ENCODE assay signal across 1 cellular context in the genomic region with DNA sequence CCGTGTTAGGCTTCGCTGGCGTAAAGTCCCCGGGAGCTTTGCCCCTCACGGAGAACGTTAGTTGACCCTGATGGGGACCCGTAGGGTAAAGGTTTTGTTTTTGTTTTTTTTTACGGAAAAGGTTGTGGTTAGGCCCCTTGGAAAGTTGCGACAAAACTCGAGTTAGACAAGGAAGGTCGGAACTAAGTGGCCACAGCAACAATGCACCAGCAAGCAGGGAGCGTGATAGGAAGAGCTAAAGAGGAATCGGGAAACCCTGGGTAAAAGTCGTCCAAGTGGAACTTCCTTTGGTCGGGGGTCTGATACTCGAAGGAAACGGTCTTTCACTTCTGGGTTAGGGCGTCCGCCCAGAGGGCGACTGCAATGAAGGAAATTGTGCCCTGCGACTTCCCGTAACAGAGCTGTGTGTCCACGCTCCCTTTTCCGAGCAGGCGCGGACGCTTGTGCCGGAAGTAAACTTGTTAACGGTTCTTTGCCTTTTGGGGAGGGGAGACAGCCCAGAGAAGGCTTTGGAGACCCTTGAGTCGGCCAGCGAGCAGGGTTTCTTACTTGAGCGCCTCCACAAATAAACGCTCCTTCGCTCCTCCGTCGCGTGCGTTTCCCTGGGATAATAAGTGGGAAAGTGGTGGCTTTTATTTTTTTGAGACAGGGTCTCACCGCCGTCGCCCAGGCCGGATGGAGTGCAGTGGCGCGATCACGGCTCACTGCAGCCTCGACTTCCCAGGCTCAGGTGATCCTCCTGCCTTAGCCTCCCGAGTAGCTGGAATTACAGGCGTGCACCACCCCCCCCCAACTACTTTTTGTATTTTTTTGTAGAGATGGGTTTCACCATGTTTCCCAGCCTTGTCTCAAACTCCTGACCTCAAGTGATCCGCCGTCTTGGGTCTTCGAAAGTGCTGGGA.
TF ChIP-seq lines count a peak whose summit lies in the region.

No MANE protein-coding gene starts in this region.

TF ChIP-seq in GM12878, 131 proteins besides CTCF, POLR2A, EP300 and RAD21 (continued from another document and continues in another):
- TF ChIP-seq, protein P1, sequence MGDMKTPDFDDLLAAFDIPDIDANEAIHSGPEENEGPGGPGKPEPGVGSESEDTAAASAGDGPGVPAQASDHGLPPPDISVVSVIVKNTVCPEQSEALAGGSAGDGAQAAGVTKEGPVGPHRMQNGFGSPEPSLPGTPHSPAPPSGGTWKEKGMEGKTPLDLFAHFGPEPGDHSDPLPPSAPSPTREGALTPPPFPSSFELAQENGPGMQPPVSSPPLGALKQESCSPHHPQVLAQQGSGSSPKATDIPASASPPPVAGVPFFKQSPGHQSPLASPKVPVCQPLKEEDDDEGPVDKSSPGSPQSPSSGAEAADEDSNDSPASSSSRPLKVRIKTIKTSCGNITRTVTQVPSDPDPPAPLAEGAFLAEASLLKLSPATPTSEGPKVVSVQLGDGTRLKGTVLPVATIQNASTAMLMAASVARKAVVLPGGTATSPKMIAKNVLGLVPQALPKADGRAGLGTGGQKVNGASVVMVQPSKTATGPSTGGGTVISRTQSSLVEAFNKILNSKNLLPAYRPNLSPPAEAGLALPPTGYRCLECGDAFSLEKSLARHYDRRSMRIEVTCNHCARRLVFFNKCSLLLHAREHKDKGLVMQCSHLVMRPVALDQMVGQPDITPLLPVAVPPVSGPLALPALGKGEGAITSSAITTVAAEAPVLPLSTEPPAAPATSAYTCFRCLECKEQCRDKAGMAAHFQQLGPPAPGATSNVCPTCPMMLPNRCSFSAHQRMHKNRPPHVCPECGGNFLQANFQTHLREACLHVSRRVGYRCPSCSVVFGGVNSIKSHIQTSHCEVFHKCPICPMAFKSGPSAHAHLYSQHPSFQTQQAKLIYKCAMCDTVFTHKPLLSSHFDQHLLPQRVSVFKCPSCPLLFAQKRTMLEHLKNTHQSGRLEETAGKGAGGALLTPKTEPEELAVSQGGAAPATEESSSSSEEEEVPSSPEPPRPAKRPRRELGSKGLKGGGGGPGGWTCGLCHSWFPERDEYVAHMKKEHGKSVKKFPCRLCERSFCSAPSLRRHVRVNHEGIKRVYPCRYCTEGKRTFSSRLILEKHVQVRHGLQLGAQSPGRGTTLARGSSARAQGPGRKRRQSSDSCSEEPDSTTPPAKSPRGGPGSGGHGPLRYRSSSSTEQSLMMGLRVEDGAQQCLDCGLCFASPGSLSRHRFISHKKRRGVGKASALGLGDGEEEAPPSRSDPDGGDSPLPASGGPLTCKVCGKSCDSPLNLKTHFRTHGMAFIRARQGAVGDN (IDR thresholded peaks at IDR 0.05): peak; percentile 63
- TF ChIP-seq TCF7 (IDR thresholded peaks at IDR 0.05; ENCODE audit: borderline replicate concordance) (0 out of 2 replicates have a peak, but pooled peaks have one; percentile 47), NRF1 (conservative IDR thresholded peaks at IDR 0.05; ENCODE audit: low read depth, low read length) (peak; percentile 22; the same call in 1 of the 2 replicates), SP1 (IDR thresholded peaks at IDR 0.05; ENCODE audit: low read depth, low read length) (peak; percentile 9), KDM1A (IDR thresholded peaks at IDR 0.05; ENCODE audit: borderline replicate concordance) (no peak), SRF (IDR thresholded peaks at IDR 0.05; ENCODE audit: low read depth in 2 of 2, low read length in 2 of 2) (peak in 1 of 2 experiments; percentile 63; a peak in 1 of 4 replicates), ESRRA (IDR thresholded peaks at IDR 0.05; ENCODE audit: low read length) (no peak), SIN3A (IDR thresholded peaks at IDR 0.05; ENCODE audit: low read depth, low read length) (peak; percentile 81), NFIC (IDR thresholded peaks at IDR 0.05; ENCODE audit: low read depth, low read length) (peak; percentile 69; the same call in 1 of the 2 replicates), ZBED1 (IDR thresholded peaks at IDR 0.05; ENCODE audit: borderline replicate concordance) (peak; percentile 86), ZNF24 (IDR thresholded peaks at IDR 0.05) (0 out of 2 replicates have a peak, but pooled peaks have one; percentile 11), CHD1 (IDR thresholded peaks at IDR 0.05; ENCODE audit: low read depth, low read length) (0 out of 2 replicates have a peak, but pooled peaks have one; percentile 41), MXI1 (IDR thresholded peaks at IDR 0.05; ENCODE audit: low read depth, low read length) (peak; percentile 85; the same call in 1 of the 2 replicates), ZNF207 (IDR thresholded peaks at IDR 0.05; ENCODE audit: borderline replicate concordance) (peak; percentile 62), CREM (IDR thresholded peaks at IDR 0.05; ENCODE audit: low read depth) (peak; percentile 14), CBFB (IDR thresholded peaks at IDR 0.05; ENCODE audit: low read depth) (peak; percentile 90), RELA (IDR thresholded peaks at IDR 0.05; ENCODE audit: borderline replicate concordance, partially characterized antibody) (peak; percentile 76), RAD51 (IDR thresholded peaks at IDR 0.05) (0 out of 2 replicates have a peak, but pooled peaks have one; percentile 32), ZNF622 (IDR thresholded peaks at IDR 0.05) (no peak), RB1 (IDR thresholded peaks at IDR 0.05; ENCODE audit: borderline replicate concordance) (0 out of 2 replicates have a peak, but pooled peaks have one; percentile 46), ETV6 (conservative IDR thresholded peaks at IDR 0.05 in 1 of 2, IDR thresholded peaks at IDR 0.05 in 1 of 2; ENCODE audit: borderline replicate concordance in 1 of 2, low read depth in 1 of 2) (peak in 1 of 2 experiments; percentile 77; a peak in 2 of 4 replicates), MYC (IDR thresholded peaks at IDR 0.05; ENCODE audit: insufficient read depth, insufficient read length, insufficient replicate concordance, low read length, severe bottlenecking) (no peak), TCF12 (IDR thresholded peaks at IDR 0.05; ENCODE audit: low read depth, low read length) (peak; percentile 3; the same call in 1 of the 2 replicates), HCFC1 (IDR thresholded peaks at IDR 0.05; ENCODE audit: low read length) (peak; percentile 49), RUNX3 (IDR thresholded peaks at IDR 0.05; ENCODE audit: low read length) (peak; percentile 90), SMARCA5 (IDR thresholded peaks at IDR 0.05) (peak; percentile 90), CHD2 (IDR thresholded peaks at IDR 0.05; ENCODE audit: borderline replicate concordance, low read depth, low read length) (no peak), ASH2L (IDR thresholded peaks at IDR 0.05; ENCODE audit: borderline replicate concordance, low read depth) (peak; percentile 58; the same call in 1 of the 2 replicates), NBN (IDR thresholded peaks at IDR 0.05) (peak; percentile 96), POLR2AphosphoS2 (IDR thresholded peaks at IDR 0.05; ENCODE audit: low read depth, low read length) (peak; percentile 51; the same call in 1 of the 2 replicates), YY1 (IDR thresholded peaks at IDR 0.05; ENCODE audit: low read depth, low read length) (peak; percentile 57; the same call in 1 of the 2 replicates), TBL1XR1 (IDR thresholded peaks at IDR 0.05; ENCODE audit: low read depth, low read length) (peak; percentile 20; the same call in 1 of the 2 replicates)
- TF ChIP-seq, protein P2, sequence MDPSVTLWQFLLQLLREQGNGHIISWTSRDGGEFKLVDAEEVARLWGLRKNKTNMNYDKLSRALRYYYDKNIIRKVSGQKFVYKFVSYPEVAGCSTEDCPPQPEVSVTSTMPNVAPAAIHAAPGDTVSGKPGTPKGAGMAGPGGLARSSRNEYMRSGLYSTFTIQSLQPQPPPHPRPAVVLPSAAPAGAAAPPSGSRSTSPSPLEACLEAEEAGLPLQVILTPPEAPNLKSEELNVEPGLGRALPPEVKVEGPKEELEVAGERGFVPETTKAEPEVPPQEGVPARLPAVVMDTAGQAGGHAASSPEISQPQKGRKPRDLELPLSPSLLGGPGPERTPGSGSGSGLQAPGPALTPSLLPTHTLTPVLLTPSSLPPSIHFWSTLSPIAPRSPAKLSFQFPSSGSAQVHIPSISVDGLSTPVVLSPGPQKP (IDR thresholded peaks at IDR 0.05; ENCODE audit: low read depth, low read length): 0 out of 2 replicates have a peak, but pooled peaks have one; percentile 56
- TF ChIP-seq, protein P3, sequence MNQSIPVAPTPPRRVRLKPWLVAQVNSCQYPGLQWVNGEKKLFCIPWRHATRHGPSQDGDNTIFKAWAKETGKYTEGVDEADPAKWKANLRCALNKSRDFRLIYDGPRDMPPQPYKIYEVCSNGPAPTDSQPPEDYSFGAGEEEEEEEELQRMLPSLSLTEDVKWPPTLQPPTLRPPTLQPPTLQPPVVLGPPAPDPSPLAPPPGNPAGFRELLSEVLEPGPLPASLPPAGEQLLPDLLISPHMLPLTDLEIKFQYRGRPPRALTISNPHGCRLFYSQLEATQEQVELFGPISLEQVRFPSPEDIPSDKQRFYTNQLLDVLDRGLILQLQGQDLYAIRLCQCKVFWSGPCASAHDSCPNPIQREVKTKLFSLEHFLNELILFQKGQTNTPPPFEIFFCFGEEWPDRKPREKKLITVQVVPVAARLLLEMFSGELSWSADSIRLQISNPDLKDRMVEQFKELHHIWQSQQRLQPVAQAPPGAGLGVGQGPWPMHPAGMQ (IDR thresholded peaks at IDR 0.05; ENCODE audit: borderline replicate concordance): no peak
- TF ChIP-seq, protein P4, sequence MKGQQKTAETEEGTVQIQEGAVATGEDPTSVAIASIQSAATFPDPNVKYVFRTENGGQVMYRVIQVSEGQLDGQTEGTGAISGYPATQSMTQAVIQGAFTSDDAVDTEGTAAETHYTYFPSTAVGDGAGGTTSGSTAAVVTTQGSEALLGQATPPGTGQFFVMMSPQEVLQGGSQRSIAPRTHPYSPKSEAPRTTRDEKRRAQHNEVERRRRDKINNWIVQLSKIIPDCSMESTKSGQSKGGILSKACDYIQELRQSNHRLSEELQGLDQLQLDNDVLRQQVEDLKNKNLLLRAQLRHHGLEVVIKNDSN (IDR thresholded peaks at IDR 0.05; ENCODE audit: borderline replicate concordance, extremely low read length, insufficient read depth, low read depth, low read length): no peak
- TF ChIP-seq, protein P5, sequence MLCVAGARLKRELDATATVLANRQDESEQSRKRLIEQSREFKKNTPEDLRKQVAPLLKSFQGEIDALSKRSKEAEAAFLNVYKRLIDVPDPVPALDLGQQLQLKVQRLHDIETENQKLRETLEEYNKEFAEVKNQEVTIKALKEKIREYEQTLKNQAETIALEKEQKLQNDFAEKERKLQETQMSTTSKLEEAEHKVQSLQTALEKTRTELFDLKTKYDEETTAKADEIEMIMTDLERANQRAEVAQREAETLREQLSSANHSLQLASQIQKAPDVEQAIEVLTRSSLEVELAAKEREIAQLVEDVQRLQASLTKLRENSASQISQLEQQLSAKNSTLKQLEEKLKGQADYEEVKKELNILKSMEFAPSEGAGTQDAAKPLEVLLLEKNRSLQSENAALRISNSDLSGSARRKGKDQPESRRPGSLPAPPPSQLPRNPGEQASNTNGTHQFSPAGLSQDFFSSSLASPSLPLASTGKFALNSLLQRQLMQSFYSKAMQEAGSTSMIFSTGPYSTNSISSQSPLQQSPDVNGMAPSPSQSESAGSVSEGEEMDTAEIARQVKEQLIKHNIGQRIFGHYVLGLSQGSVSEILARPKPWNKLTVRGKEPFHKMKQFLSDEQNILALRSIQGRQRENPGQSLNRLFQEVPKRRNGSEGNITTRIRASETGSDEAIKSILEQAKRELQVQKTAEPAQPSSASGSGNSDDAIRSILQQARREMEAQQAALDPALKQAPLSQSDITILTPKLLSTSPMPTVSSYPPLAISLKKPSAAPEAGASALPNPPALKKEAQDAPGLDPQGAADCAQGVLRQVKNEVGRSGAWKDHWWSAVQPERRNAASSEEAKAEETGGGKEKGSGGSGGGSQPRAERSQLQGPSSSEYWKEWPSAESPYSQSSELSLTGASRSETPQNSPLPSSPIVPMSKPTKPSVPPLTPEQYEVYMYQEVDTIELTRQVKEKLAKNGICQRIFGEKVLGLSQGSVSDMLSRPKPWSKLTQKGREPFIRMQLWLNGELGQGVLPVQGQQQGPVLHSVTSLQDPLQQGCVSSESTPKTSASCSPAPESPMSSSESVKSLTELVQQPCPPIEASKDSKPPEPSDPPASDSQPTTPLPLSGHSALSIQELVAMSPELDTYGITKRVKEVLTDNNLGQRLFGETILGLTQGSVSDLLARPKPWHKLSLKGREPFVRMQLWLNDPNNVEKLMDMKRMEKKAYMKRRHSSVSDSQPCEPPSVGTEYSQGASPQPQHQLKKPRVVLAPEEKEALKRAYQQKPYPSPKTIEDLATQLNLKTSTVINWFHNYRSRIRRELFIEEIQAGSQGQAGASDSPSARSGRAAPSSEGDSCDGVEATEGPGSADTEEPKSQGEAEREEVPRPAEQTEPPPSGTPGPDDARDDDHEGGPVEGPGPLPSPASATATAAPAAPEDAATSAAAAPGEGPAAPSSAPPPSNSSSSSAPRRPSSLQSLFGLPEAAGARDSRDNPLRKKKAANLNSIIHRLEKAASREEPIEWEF (IDR thresholded peaks at IDR 0.05; ENCODE audit: insufficient replicate concordance, low read depth, low read length): no peak
- TF ChIP-seq, protein P6, sequence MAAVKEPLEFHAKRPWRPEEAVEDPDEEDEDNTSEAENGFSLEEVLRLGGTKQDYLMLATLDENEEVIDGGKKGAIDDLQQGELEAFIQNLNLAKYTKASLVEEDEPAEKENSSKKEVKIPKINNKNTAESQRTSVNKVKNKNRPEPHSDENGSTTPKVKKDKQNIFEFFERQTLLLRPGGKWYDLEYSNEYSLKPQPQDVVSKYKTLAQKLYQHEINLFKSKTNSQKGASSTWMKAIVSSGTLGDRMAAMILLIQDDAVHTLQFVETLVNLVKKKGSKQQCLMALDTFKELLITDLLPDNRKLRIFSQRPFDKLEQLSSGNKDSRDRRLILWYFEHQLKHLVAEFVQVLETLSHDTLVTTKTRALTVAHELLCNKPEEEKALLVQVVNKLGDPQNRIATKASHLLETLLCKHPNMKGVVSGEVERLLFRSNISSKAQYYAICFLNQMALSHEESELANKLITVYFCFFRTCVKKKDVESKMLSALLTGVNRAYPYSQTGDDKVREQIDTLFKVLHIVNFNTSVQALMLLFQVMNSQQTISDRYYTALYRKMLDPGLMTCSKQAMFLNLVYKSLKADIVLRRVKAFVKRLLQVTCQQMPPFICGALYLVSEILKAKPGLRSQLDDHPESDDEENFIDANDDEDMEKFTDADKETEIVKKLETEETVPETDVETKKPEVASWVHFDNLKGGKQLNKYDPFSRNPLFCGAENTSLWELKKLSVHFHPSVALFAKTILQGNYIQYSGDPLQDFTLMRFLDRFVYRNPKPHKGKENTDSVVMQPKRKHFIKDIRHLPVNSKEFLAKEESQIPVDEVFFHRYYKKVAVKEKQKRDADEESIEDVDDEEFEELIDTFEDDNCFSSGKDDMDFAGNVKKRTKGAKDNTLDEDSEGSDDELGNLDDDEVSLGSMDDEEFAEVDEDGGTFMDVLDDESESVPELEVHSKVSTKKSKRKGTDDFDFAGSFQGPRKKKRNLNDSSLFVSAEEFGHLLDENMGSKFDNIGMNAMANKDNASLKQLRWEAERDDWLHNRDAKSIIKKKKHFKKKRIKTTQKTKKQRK (IDR thresholded peaks at IDR 0.05; ENCODE audit: low read depth, low read length): peak; percentile 25; the same call in 1 of the 2 replicates
- TF ChIP-seq, protein P7, sequence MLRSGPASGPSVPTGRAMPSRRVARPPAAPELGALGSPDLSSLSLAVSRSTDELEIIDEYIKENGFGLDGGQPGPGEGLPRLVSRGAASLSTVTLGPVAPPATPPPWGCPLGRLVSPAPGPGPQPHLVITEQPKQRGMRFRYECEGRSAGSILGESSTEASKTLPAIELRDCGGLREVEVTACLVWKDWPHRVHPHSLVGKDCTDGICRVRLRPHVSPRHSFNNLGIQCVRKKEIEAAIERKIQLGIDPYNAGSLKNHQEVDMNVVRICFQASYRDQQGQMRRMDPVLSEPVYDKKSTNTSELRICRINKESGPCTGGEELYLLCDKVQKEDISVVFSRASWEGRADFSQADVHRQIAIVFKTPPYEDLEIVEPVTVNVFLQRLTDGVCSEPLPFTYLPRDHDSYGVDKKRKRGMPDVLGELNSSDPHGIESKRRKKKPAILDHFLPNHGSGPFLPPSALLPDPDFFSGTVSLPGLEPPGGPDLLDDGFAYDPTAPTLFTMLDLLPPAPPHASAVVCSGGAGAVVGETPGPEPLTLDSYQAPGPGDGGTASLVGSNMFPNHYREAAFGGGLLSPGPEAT (IDR thresholded peaks at IDR 0.05; ENCODE audit: low read depth): peak; percentile 90
